Comparison of ENCODE assay signal across 16 cellular contexts in the genomic region with DNA sequence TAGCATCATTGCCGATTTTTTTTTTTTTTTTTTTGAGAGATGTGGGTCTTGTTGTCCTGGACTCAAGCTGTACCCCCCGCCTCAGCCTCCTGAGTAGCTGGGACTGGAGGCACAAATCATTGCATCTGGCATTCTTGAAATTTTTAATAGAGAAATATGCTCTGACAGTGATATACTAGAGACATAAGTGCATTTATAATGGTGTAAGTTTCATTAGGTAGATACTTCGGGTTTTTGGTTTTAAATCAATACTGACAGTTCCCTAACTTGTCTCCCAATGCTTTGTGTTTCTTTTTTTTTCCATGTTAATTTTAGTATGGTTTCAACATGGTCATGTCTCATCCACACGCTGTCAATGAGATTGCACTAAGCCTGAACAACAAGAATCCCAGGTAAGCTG.
DNase-seq lines count a peak whose midpoint lies in the region; ATAC-seq, FAIRE-seq and TF ChIP-seq lines count a peak whose summit lies in the region.
"Had no signal": no experiment of that assay in that cellular context is flagged by ENCODE, and none has a peak within 500 bp of the region (broad histone marks: within the 10 kb centered on the region; RNA-seq: fewer than 3 reads in every experiment).

No MANE protein-coding gene starts in this region.

- DNase-seq in SK-N-SH (no peak), endodermal cell (no peak), gastrocnemius medialis (no peak), HTR-8/SVneo (ENCODE audit: insufficient read length, low spot score) (no peak), vagina (ENCODE audit: extremely low spot score in 2 of 2) (no peak)
- DNase-seq: 8988T; CD4-positive, alpha-beta memory T cell; DMS79 treated with DMSO at 0.1 percent for 48 hours; GF-D8; HFFc6 had no signal

- WGBS in SK-N-SH (ENCODE audit: low lambda C conversion rate) = 85% methylated on average over 4 of the region's 4 CpGs
- WGBS in endodermal cell (ENCODE audit: insufficient coverage in 1 of 2, insufficient read length in 1 of 2), 2 experiments = 93 to 100% methylated on average over 3 to 4 of the region's 4 CpGs

- H3K36me3 Mint-ChIP-seq in endodermal cell (ENCODE audit: low read depth) = peaks cover 16% of the 10 kb centered on the region
- H3K36me3 Mint-ChIP-seq: CD14-positive monocyte; CD4-positive, alpha-beta memory T cell had no signal

- H3K9ac ChIP-seq in SK-N-SH = no peak overlapping the region
- no peak overlapping the region for H3K9ac ChIP-seq in endodermal cell (ENCODE audit: extremely low read depth, low read length, poor library complexity, severe bottlenecking)
- H3K9ac ChIP-seq: BLaER1 had no signal

- H4K20me1 ChIP-seq in SK-N-SH (ENCODE audit: insufficient read depth) = no peaks in the 10 kb centered on the region

- H3K4me3 Mint-ChIP-seq in endodermal cell = no peak overlapping the region
- H3K4me3 Mint-ChIP-seq: CD14-positive monocyte; CD4-positive, alpha-beta memory T cell; GM23338; HFFc6 had no signal

- H3K9me3 ChIP-seq in SK-N-SH = no peaks in the 10 kb centered on the region
- no peaks in the 10 kb centered on the region for H3K9me3 ChIP-seq in endodermal cell (ENCODE audit: control insufficient read depth, low read length)
- no peaks in the 10 kb centered on the region for H3K9me3 ChIP-seq in gastrocnemius medialis
- no peaks in the 10 kb centered on the region for H3K9me3 ChIP-seq in vagina
- H3K9me3 ChIP-seq: BLaER1 had no signal

- H3F3A ChIP-seq in SK-N-SH (replicated peaks; ENCODE audit: insufficient read depth) = peaks cover 5% of the 10 kb centered on the region

- peak overlapping the region; percentile 10 for H3K27ac Mint-ChIP-seq in endodermal cell
- H3K27ac Mint-ChIP-seq: CD14-positive monocyte; CD4-positive, alpha-beta memory T cell; GM23338; HFFc6 had no signal

- H3K4me1 ChIP-seq in SK-N-SH (ENCODE audit: control insufficient read depth in 1 of 2, insufficient read depth in 2 of 2, low read depth in 1 of 2, low read length in 1 of 2) (peaks cover 2 to 20% of the 10 kb centered on the region in 2 experiments; a peak in 3 of 4 replicates), endodermal cell (ENCODE audit: control insufficient read depth, insufficient read depth, low read length) (no peaks in the 10 kb centered on the region), gastrocnemius medialis (peaks cover 2 to 18% of the 10 kb centered on the region in 2 donors), vagina (peaks cover 6% of the 10 kb centered on the region)

- no peak overlapping the region for H3K27ac ChIP-seq in SK-N-SH (ENCODE audit: low read depth in 2 of 2, low read length in 1 of 2)
- no peak overlapping the region for H3K27ac ChIP-seq in endodermal cell (ENCODE audit: low read depth, low read length)
- peak overlapping the region; percentile 1 to 52 (median 22) for H3K27ac ChIP-seq in gastrocnemius medialis
- H3K27ac ChIP-seq in vagina = no peak overlapping the region
- H3K27ac ChIP-seq: BLaER1 had no signal

- no peak overlapping the region for H2AFZ ChIP-seq in SK-N-SH (ENCODE audit: low read depth)
- H2AFZ ChIP-seq: GM23338 had no signal

- no peak for ATAC-seq in SK-N-SH treated with all-trans-retinoic acid at 6 μM for 48 hours
- ATAC-seq in gastrocnemius medialis = no peak
- ATAC-seq in HG02571 (IDR thresholded peaks at IDR 0.05; ENCODE audit: unreplicated experiment) = no peak
- ATAC-seq: GM23338, HCT116 had no signal

- H3K27me3 ChIP-seq in SK-N-SH (ENCODE audit: insufficient read depth) (no peaks in the 10 kb centered on the region), endodermal cell (ENCODE audit: control insufficient read depth, insufficient read depth, low read length, poor library complexity, severe bottlenecking) (no peaks in the 10 kb centered on the region), gastrocnemius medialis (no peaks in the 10 kb centered on the region), vagina (no peaks in the 10 kb centered on the region)
- H3K27me3 ChIP-seq: BLaER1 had no signal

- CTCF ChIA-PET in SK-N-SH (lab: Yijun Ruan, JAX) = interaction anchor here (1.1 to 1.6 kb wide), 2 partner anchors 10 to 22 kb away, joined by 3 to 4 read pairs; no protein-coding TSS in a partner anchor

- H3K4me1 Mint-ChIP-seq in endodermal cell = no peaks in the 10 kb centered on the region
- H3K4me1 Mint-ChIP-seq: CD4-positive, alpha-beta memory T cell; GM23338 had no signal

- TF ChIP-seq CTCF in SK-N-SH (IDR thresholded peaks at IDR 0.05) (no peak), endodermal cell (conservative IDR thresholded peaks at IDR 0.05) (no peak), gastrocnemius medialis (IDR thresholded peaks at IDR 0.05 in 4 of 5, conservative IDR thresholded peaks at IDR 0.05 in 1 of 5) (no peak), vagina (IDR thresholded peaks at IDR 0.05) (no peak)

- H3K4me2 ChIP-seq in SK-N-SH = no peak overlapping the region
- H3K4me2 ChIP-seq: BLaER1, GM23338 had no signal

- H3K27me3 Mint-ChIP-seq in endodermal cell (ENCODE audit: insufficient read depth) = no peaks in the 10 kb centered on the region

- H3K36me3 ChIP-seq in SK-N-SH (replicated peaks in 1 of 2; ENCODE audit: control insufficient read depth in 1 of 2, insufficient read depth in 2 of 2, low read length in 1 of 2) (peaks cover 9 to 11% of the 10 kb centered on the region in 2 experiments), endodermal cell (ENCODE audit: control insufficient read depth, insufficient read depth, low read length) (peaks cover 38% of the 10 kb centered on the region), gastrocnemius medialis (peaks cover 0 to 6% of the 10 kb centered on the region in 2 donors), vagina (no peaks in the 10 kb centered on the region)

- TF ChIP-seq EP300 in SK-N-SH (IDR thresholded peaks at IDR 0.05; ENCODE audit: borderline replicate concordance in 1 of 2, low read depth in 1 of 2, low read length in 1 of 2) = no peak

- in situ Hi-C loops in gastrocnemius medialis (cut with MboI; ENCODE audit: low sequenced_read_pairs in 4 of 4) = no loop called here

- no peaks in the 10 kb centered on the region for H3K9me3 Mint-ChIP-seq in endodermal cell
- H3K9me3 Mint-ChIP-seq: CD14-positive monocyte; CD4-positive, alpha-beta memory T cell; GM23338; HFFc6 had no signal

- no peak for FAIRE-seq in HTR-8/SVneo (lab: Jason Lieb, UNC)

- TF ChIP-seq POLR2A in gastrocnemius medialis (IDR thresholded peaks at IDR 0.05) = no peak
- TF ChIP-seq POLR2A in vagina (IDR thresholded peaks at IDR 0.05) = no peak

- intact Hi-C loops in gastrocnemius medialis (cut with DNase I; ENCODE audit: low total_unique reads) = no loop called here
- intact Hi-C loops in vagina (cut with DNase I) = no loop called here

- no peaks in the 10 kb centered on the region for H3K9me2 ChIP-seq in SK-N-SH

- H3K4me3 ChIP-seq in SK-N-SH (ENCODE audit: low read depth in 2 of 2, low read length in 1 of 2) = no peak overlapping the region
- H3K4me3 ChIP-seq in endodermal cell (ENCODE audit: low read length) = no peak overlapping the region
- H3K4me3 ChIP-seq in gastrocnemius medialis = no peak overlapping the region
- no peak overlapping the region for H3K4me3 ChIP-seq in vagina
- H3K4me3 ChIP-seq: BLaER1, GM23338 had no signal

- TF ChIP-seq RAD21 in SK-N-SH (IDR thresholded peaks at IDR 0.05; ENCODE audit: low read length) = no peak

- H3K79me2 ChIP-seq in SK-N-SH (ENCODE audit: insufficient read depth) = no peaks in the 10 kb centered on the region

- POLR2A ChIA-PET in SK-N-SH (lab: Yijun Ruan, JAX) = no interaction called here

TF ChIP-seq in SK-N-SH treated with all-trans-retinoic acid at 6 μM for 48 hours, 23 proteins besides CTCF, POLR2A, EP300 and RAD21:
- TF ChIP-seq ISL1 (CRISPR knock-in tag; IDR thresholded peaks at IDR 0.05) (peak; percentile 92), POU6F1 (CRISPR knock-in tag; IDR thresholded peaks at IDR 0.05; ENCODE audit: borderline replicate concordance, low read depth) (no peak)

TF ChIP-seq in SK-N-SH, 30 proteins besides CTCF, POLR2A, EP300 and RAD21 (continues in another document):
- TF ChIP-seq GATA2 (CRISPR knock-in tag; IDR thresholded peaks at IDR 0.05) (no peak), MXI1 (IDR thresholded peaks at IDR 0.05; ENCODE audit: low read depth, low read length) (no peak), FOSL2 (IDR thresholded peaks at IDR 0.05; ENCODE audit: borderline replicate concordance, low read depth) (no peak), FOXJ3 (CRISPR knock-in tag; IDR thresholded peaks at IDR 0.05) (no peak), MEF2A (IDR thresholded peaks at IDR 0.05; ENCODE audit: borderline replicate concordance, low read depth) (no peak), TCF12 (IDR thresholded peaks at IDR 0.05) (no peak), RFX5 (IDR thresholded peaks at IDR 0.05; ENCODE audit: low read length) (no peak), YY1 (IDR thresholded peaks at IDR 0.05; ENCODE audit: low read depth) (no peak), USF1 (IDR thresholded peaks at IDR 0.05; ENCODE audit: borderline replicate concordance, low read depth) (no peak), ZBTB33 (IDR thresholded peaks at IDR 0.05; ENCODE audit: borderline replicate concordance, low read depth) (no peak)

Comparison
In these comparisons a context has a peak if more than half of its experiments do, and no peak if none do; other contexts are left out.
1. H3K27ac ChIP-seq: peak in gastrocnemius medialis (4 of 4); none in SK-N-SH (0 of 2), endodermal cell (single experiment) and vagina (single experiment).